19 cellular contexts compared by ENCODE assay signal in genomic region chr2:178592655-178593054, GRCh38.
"Had no signal": no experiment of that assay in that cellular context is flagged by ENCODE, and none has a peak within 500 bp of the region (broad histone marks: within the 10 kb centered on the region; RNA-seq: fewer than 3 reads in every experiment).

No MANE protein-coding gene starts in this region.

- H3K9me3 ChIP-seq: pancreas, right lobe of liver, thoracic aorta, tibial nerve, upper lobe of left lung had no signal

- H3K36me3 ChIP-seq: right lobe of liver had no signal

- H3K27ac ChIP-seq: dorsolateral prefrontal cortex, pancreas, right lobe of liver, thoracic aorta, tibial nerve, upper lobe of left lung had no signal

- ATAC-seq: left lobe of liver; natural killer cell; pancreas; right lobe of liver; stimulated activated naive B cell treated with anti-CD40 and anti-IgM and Interleukin-4, amounts not matched to agents 10 μg/mL and 1 μg/mL and 100 μg/mL, for 72 hours had no signal

- H3K4me1 ChIP-seq: pancreas, right lobe of liver, tibial nerve, upper lobe of left lung had no signal

- FAIRE-seq: colon, keratinocyte, pancreas, small intestine, urothelium cell line had no signal

- DNase-seq: dorsolateral prefrontal cortex; effector CD4-positive, alpha-beta T cell; foreskin fibroblast; natural killer cell; occipital lobe; pancreas; right lobe of liver; small intestine; stimulated activated CD4-positive, alpha-beta T cell treated with anti-CD3 and anti-CD28 coated beads, Interleukin-15, amount 100 ng/mL, for 24 hours; stimulated activated CD4-positive, alpha-beta T cell treated with anti-CD3 and anti-CD28 coated beads, Interleukin-2, amount 100 ng/mL, for 48 hours; stimulated activated naive B cell treated with anti-CD40 and anti-IgM and Interleukin-4, amounts not matched to agents 10 μg/mL and 1 μg/mL and 100 μg/mL, for 72 hours; upper lobe of left lung had no signal

- H3K4me3 ChIP-seq: dorsolateral prefrontal cortex, lung, pancreas, right lobe of liver, thoracic aorta, tibial nerve, upper lobe of left lung had no signal

- H3K27me3 ChIP-seq: dorsolateral prefrontal cortex, pancreas, right lobe of liver, tibial nerve, upper lobe of left lung had no signal
